Comparison of ENCODE assay signal across 1 cellular context in genomic region chr3:4999626-5000184, GRCh38.
TF ChIP-seq lines count a peak whose summit lies in the region.

No MANE protein-coding gene starts in this region.

TF ChIP-seq in GM23338, 12 proteins besides CTCF, POLR2A, EP300 and RAD21 (continued from another document):
- TF ChIP-seq POLR2AphosphoS5 (IDR thresholded peaks at IDR 0.05; ENCODE audit: low read depth) (no peak), REST (IDR thresholded peaks at IDR 0.05; ENCODE audit: unreplicated experiment) (no peak)
